Comparison of ENCODE assay signal across 8 cellular contexts in the genomic region with DNA sequence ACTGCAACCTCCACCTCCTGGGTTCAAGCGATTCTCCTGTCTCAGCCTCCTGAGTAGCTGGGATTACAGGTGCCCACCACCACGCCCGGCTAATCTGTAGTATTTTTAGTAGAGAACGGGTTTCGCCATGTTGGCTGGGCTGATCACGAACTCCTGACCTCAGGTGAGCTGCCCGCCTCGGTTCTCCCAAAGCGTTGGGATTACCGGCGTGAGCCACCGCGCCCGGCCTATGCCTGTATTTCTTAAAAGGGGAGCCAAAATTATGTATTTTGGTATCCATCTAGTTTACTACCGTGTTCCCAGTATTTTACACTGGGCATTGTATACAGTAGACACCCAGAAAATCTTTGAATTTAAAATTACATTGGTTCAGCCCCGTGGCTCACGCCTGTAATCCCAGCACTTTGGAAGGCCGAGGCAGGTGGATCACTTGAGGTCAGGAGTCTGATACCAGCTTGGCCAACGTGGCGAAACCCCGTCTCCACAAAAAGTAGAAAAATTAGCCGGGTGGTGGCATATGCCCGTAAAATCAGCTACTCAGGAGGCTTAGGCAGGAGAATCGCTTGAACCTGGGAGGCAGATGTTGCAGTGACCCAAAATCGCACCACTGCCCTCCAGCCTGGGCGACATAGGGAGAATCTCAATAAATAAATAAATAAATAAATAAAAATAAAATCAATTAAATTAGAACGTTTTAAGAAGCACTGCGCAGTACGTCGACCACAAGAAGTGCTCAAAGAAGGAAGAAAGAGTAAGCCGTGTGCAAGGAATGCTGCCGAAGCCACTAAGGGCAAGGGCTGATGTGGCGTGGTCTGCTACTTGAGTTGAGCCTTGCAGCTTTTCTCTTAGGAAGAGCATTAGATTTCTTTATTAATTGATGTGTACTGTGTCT. TPM values are rescaled to one million over a fixed set of nuclear protein-coding genes. Genes with fewer than 3 reads are reported as not detected.
A peak's percentile ranks its signal among the peaks of the same experiment; 100 is the strongest.
DNase-seq lines count a peak whose midpoint lies in the region; ATAC-seq, FAIRE-seq and TF ChIP-seq lines count a peak whose summit lies in the region.

No MANE protein-coding gene starts in this region.

- H3K18ac ChIP-seq in H1 (ENCODE audit: extremely low read depth, low read length), result peak overlapping the region; percentile 68; the same call in 1 of the 2 replicates
- no peak overlapping the region for H3K18ac ChIP-seq in trophoblast cell (ENCODE audit: low read length)

- POLR2A ChIA-PET in OCI-LY7 (lab: Charles Lee) (interaction anchor here (0.6 to 2.1 kb wide), 10 partner anchors 9 to 145 kb away, joined by 3 to 6 read pairs (median 3); no protein-coding TSS in a partner anchor), H1 (lab: Charles Lee; ENCODE audit: partially characterized antibody) (interaction anchor here (0.8 to 5.0 kb wide), 10 partner anchors 10 to 241 kb away, joined by 3 to 48 read pairs (median 5); partner anchors contain the start of genes MAP7D1 and MRPS15)

- H3K23ac ChIP-seq in H1 (ENCODE audit: insufficient read length), result no peak overlapping the region
- no peak overlapping the region for H3K23ac ChIP-seq in trophoblast cell (ENCODE audit: low read length)

- BruUV-seq in OCI-LY7 (replicated peaks; lab: Mats Ljungman, UMichigan), result no TSS peak

- H2BK12ac ChIP-seq in H1 (ENCODE audit: low read depth, low read length) (peak overlapping the region; percentile 63; the same call in 1 of the 2 replicates), trophoblast cell (ENCODE audit: low read length) (no peak overlapping the region)

- intact Hi-C loops in OCI-LY7 (cut with micrococcal nuclease; ENCODE audit: unreplicated experiment), result no loop called here

- no peak overlapping the region for H4K12ac ChIP-seq in trophoblast cell (ENCODE audit: low read depth, low read length)

- no peak overlapping the region for H2BK120ac ChIP-seq in H1 (replicated peaks; ENCODE audit: low read depth, low read length)
- H2BK120ac ChIP-seq in trophoblast cell (ENCODE audit: insufficient read depth, low read length, poor library complexity), result no peak overlapping the region

- TF ChIP-seq EP300 in H1 (IDR thresholded peaks at IDR 0.05; ENCODE audit: borderline replicate concordance in 1 of 2, low read depth in 2 of 2, low read length in 2 of 2), result no peak

- H3K4ac ChIP-seq in H1 (replicated peaks; ENCODE audit: insufficient read length, low read depth, low read length), result no peak overlapping the region
- no peak overlapping the region for H3K4ac ChIP-seq in trophoblast cell (ENCODE audit: low read depth, low read length)

- no peak for TF ChIP-seq RAD21 in H1 (IDR thresholded peaks at IDR 0.05 in 1 of 2, conservative IDR thresholded peaks at IDR 0.05 in 1 of 2; ENCODE audit: low read depth in 2 of 2, low read length in 2 of 2)

- peak overlapping the region; percentile 88 for H3K4me3 ChIP-seq in DOHH2 (ENCODE audit: low read length)
- peak overlapping the region; percentile 85 for H3K4me3 ChIP-seq in OCI-LY7 (ENCODE audit: low read depth, low read length, poor library complexity, severe bottlenecking)
- H3K4me3 ChIP-seq in H1 (ENCODE audit: extremely low read depth in 1 of 4, insufficient read depth in 2 of 4, low read depth in 3 of 4, low read length in 4 of 4), result peak overlapping the region in 3 of 4 experiments; percentile 51 to 93 (median 64); a peak in 4 of 8 replicates
- H3K4me3 ChIP-seq in trophoblast cell (ENCODE audit: low read depth, low read length), result no peak overlapping the region

- peak overlapping the region; percentile 93 for H3K4me2 ChIP-seq in DOHH2 (ENCODE audit: low read length)
- peak overlapping the region; percentile 95 for H3K4me2 ChIP-seq in OCI-LY7 (ENCODE audit: low read length)
- H3K4me2 ChIP-seq in H1 (ENCODE audit: insufficient read depth in 1 of 2, low read depth in 2 of 2, low read length in 2 of 2), result peak overlapping the region; percentile 85 to 94
- peak overlapping the region; percentile 78 for H3K4me2 ChIP-seq in trophoblast cell (ENCODE audit: low read length)

- peaks cover 34% of the 10 kb centered on the region for H3K79me2 ChIP-seq in DOHH2 (ENCODE audit: control insufficient read depth, low read length)
- H3K79me2 ChIP-seq in OCI-LY7 (ENCODE audit: insufficient read depth, low read depth, low read length), result peaks cover 33% of the 10 kb centered on the region
- peaks cover 29 to 34% of the 10 kb centered on the region in 2 experiments for H3K79me2 ChIP-seq in H1 (ENCODE audit: control insufficient read depth in 1 of 2, insufficient read depth in 2 of 2, low read length in 2 of 2)
- H3K79me2 ChIP-seq in trophoblast cell (ENCODE audit: control insufficient read depth, insufficient read depth, low read length, poor library complexity), result peaks cover 23% of the 10 kb centered on the region

- peak overlapping the region in 2 of 4 experiments; percentile 81 to 85; a peak in 2 of 7 replicates for H3K9ac ChIP-seq in H1 (replicated peaks in 1 of 4; ENCODE audit: extremely low read depth in 1 of 4, low read depth in 3 of 4, low read length in 3 of 4)
- no peak overlapping the region for H3K9ac ChIP-seq in trophoblast cell (ENCODE audit: low read length)

- H3K9me3 ChIP-seq in DOHH2 (ENCODE audit: control insufficient read depth, insufficient read depth, low read length), result no peaks in the 10 kb centered on the region
- H3K9me3 ChIP-seq in OCI-LY7 (ENCODE audit: low read length), result no peaks in the 10 kb centered on the region
- no peaks in the 10 kb centered on the region for H3K9me3 ChIP-seq in H1 (ENCODE audit: insufficient read depth in 2 of 2, low read depth in 1 of 2, low read length in 1 of 2)
- H3K9me3 ChIP-seq in trophoblast cell (ENCODE audit: insufficient read depth, low read depth, low read length), result no peaks in the 10 kb centered on the region

- H4K8ac ChIP-seq in H1 (ENCODE audit: extremely low read depth, insufficient read depth, low read length) (0 out of 2 replicates have a peak overlapping the region, but pooled peaks have one; percentile 39), trophoblast cell (ENCODE audit: low read depth, low read length) (no peak overlapping the region)

- FAIRE-seq in H1 (lab: Jason Lieb, UNC), result no peak
- no peak for FAIRE-seq in HTR-8/SVneo (lab: Jason Lieb, UNC)

- TF ChIP-seq POLR2A in H1 (IDR thresholded peaks at IDR 0.05; ENCODE audit: control extremely low read depth in 1 of 2, low read depth in 2 of 2, low read length in 2 of 2), result no peak

- H3K56ac ChIP-seq in H1 (replicated peaks; ENCODE audit: insufficient read length, low read depth, low read length), result no peak overlapping the region

- H3F3A ChIP-seq in DOHH2 (ENCODE audit: control insufficient read depth, insufficient read depth), result peaks cover 8% of the 10 kb centered on the region

- ATAC-seq in HG02763 (IDR thresholded peaks at IDR 0.05; ENCODE audit: unreplicated experiment), result no peak

- H3K14ac ChIP-seq in H1 (ENCODE audit: insufficient read length) (no peak overlapping the region), trophoblast cell (ENCODE audit: low read length) (no peak overlapping the region)

- H3K79me1 ChIP-seq in H1 (ENCODE audit: low read depth, low read length) (no peaks in the 10 kb centered on the region), trophoblast cell (ENCODE audit: low read length) (peaks cover 13% of the 10 kb centered on the region)

- DNase-seq in OCI-LY7 (ENCODE audit: low spot score) (no peak), H1 (ENCODE audit: low read depth in 1 of 2, low spot score in 2 of 2) (no peak), trophoblast cell (peak in 1 of 2 donors; percentile 39), HTR-8/SVneo (ENCODE audit: insufficient read length, low spot score) (no peak), NCI-H774 (lab: John Stamatoyannopoulos, UW) (no peak), NCI-H69 (lab: John Stamatoyannopoulos, UW) (no peak)

- no peak overlapping the region for H2AK5ac ChIP-seq in H1 (ENCODE audit: low read depth, low read length)
- H2AK5ac ChIP-seq in trophoblast cell (ENCODE audit: low read length), result no peak overlapping the region

- no peaks in the 10 kb centered on the region for H3K27me3 ChIP-seq in DOHH2 (ENCODE audit: control insufficient read depth, low read length)
- no peaks in the 10 kb centered on the region for H3K27me3 ChIP-seq in H1 (replicated peaks in 1 of 4; ENCODE audit: control insufficient read depth in 3 of 4, extremely low read depth in 1 of 4, insufficient read depth in 3 of 4, low read length in 3 of 4)
- no peaks in the 10 kb centered on the region for H3K27me3 ChIP-seq in trophoblast cell (ENCODE audit: insufficient read depth, low read length)

- H2AFZ ChIP-seq in OCI-LY7 (ENCODE audit: low read length) (peak overlapping the region; percentile 95), H1 (ENCODE audit: low read length) (peak overlapping the region; percentile 82; the same call in 1 of the 2 replicates), trophoblast cell (ENCODE audit: insufficient read depth, low read length, poor library complexity) (no peak overlapping the region)

- H3K23me2 ChIP-seq in H1 (ENCODE audit: low read depth, low read length), result peaks cover 2% of the 10 kb centered on the region

- no peak overlapping the region for H2BK20ac ChIP-seq in H1 (ENCODE audit: low read length)

- H4K5ac ChIP-seq in H1 (ENCODE audit: insufficient read length, low read depth, low read length), result peak overlapping the region; percentile 58

- peaks cover 19% of the 10 kb centered on the region for H4K20me1 ChIP-seq in DOHH2 (ENCODE audit: control insufficient read depth, insufficient read depth, low read depth, low read length)
- peaks cover 19% of the 10 kb centered on the region for H4K20me1 ChIP-seq in OCI-LY7 (ENCODE audit: insufficient read depth, low read length)
- H4K20me1 ChIP-seq in H1 (replicated peaks in 1 of 2; ENCODE audit: control insufficient read depth in 1 of 2, insufficient read depth in 2 of 2, low read length in 2 of 2), result peaks cover 12 to 17% of the 10 kb centered on the region in 2 experiments

- H2BK15ac ChIP-seq in H1 (ENCODE audit: low read length), result no peak overlapping the region

- H3K27ac ChIP-seq in DOHH2 (ENCODE audit: low read depth, low read length) (peak overlapping the region; percentile 88), OCI-LY7 (ENCODE audit: low read depth, low read length, poor library complexity, severe bottlenecking) (peak overlapping the region; percentile 88), H1 (ENCODE audit: low read depth, low read length) (peak overlapping the region; percentile 80; the same call in 1 of the 2 replicates), trophoblast cell (ENCODE audit: low read depth, low read length) (no peak overlapping the region)

- H2BK5ac ChIP-seq in H1 (ENCODE audit: low read depth, low read length), result peak overlapping the region; percentile 95
- no peak overlapping the region for H2BK5ac ChIP-seq in trophoblast cell (ENCODE audit: low read depth, low read length, poor library complexity)

- CTCF ChIA-PET in OCI-LY7 (lab: Charles Lee; ENCODE audit: unreplicated experiment), result interaction anchor here (0.5 kb wide), 1 partner anchor 19 kb away, joined by 3 read pairs; no protein-coding TSS in a partner anchor
- CTCF ChIA-PET in H1 (lab: Charles Lee; ENCODE audit: partially characterized antibody), result interaction anchor here (1.2 to 5.0 kb wide), 6 partner anchors 13 to 87 kb away, joined by 3 to 38 read pairs (median 8); partner anchors contain the start of gene TRAPPC3

- 90% methylated on average over 33 of the region's 33 CpGs; no CpG with 5 or more reads in 1 of the 2 experiments for WGBS in H1 (ENCODE audit: extremely low coverage in 1 of 2, insufficient coverage in 1 of 2, insufficient read length in 1 of 2, insufficient replicate concordance in 2 of 2, low coverage in 1 of 2, low lambda C conversion rate in 2 of 2, missing lambda C conversion rate in 1 of 2), 2 experiments
- WGBS in trophoblast cell (ENCODE audit: extremely low coverage, insufficient coverage, insufficient read length), result no CpG with 5 or more reads among the region's 33 CpGs

- H3K36me3 ChIP-seq in DOHH2 (ENCODE audit: control insufficient read depth, low read length) (peaks cover 32% of the 10 kb centered on the region), OCI-LY7 (ENCODE audit: insufficient read depth, low read length) (peaks cover 27% of the 10 kb centered on the region), H1 (ENCODE audit: control insufficient read depth in 2 of 4, insufficient read depth in 4 of 4, low read length in 3 of 4) (peaks cover 0 to 9% (median 4%) of the 10 kb centered on the region in 4 experiments; a peak in 4 of 8 replicates), trophoblast cell (ENCODE audit: control insufficient read depth in 1 of 2, insufficient read depth in 2 of 2, low read length in 2 of 2) (peaks cover 1 to 4% of the 10 kb centered on the region in 2 experiments)

- H4K91ac ChIP-seq in H1 (replicated peaks; ENCODE audit: insufficient read length, low read length) (peak overlapping the region; percentile 7), trophoblast cell (ENCODE audit: low read depth, low read length) (no peak overlapping the region)

- TF ChIP-seq CTCF in DOHH2 (IDR thresholded peaks at IDR 0.05; ENCODE audit: low read depth, low read length, poor library complexity, severe bottlenecking) (no peak), OCI-LY7 (conservative IDR thresholded peaks at IDR 0.05; ENCODE audit: low read length) (no peak), H1 (IDR thresholded peaks at IDR 0.05; ENCODE audit: control extremely low read depth in 1 of 3, insufficient read depth in 1 of 3, low read depth in 1 of 3, low read length in 3 of 3) (no peak)

- H3K9me2 ChIP-seq in DOHH2 (replicated peaks; ENCODE audit: control insufficient read depth, low read length) (no peaks in the 10 kb centered on the region), OCI-LY7 (ENCODE audit: insufficient read depth, low read length) (no peaks in the 10 kb centered on the region)

- H3K4me1 ChIP-seq in DOHH2 (ENCODE audit: control insufficient read depth, low read length), result peaks cover 26% of the 10 kb centered on the region
- peaks cover 24% of the 10 kb centered on the region for H3K4me1 ChIP-seq in OCI-LY7 (ENCODE audit: insufficient read depth, low read length, poor library complexity, severe bottlenecking)
- peaks cover 0 to 3% (median 0%) of the 10 kb centered on the region in 4 experiments; a peak in 1 of 7 replicates for H3K4me1 ChIP-seq in H1 (replicated peaks in 1 of 4; ENCODE audit: control insufficient read depth in 3 of 4, insufficient read depth in 4 of 4, low read length in 3 of 4)
- H3K4me1 ChIP-seq in trophoblast cell (ENCODE audit: control insufficient read depth in 1 of 2, insufficient read depth in 2 of 2, low read length in 2 of 2), result peaks cover 2 to 9% of the 10 kb centered on the region in 2 experiments

RNA-seq across cellular contexts. Expression of gene THRAP3, which starts 1.5 kb away (rescaled TPM):
- 76.1 and 98.7 TPM in 2 replicates for total RNA-seq in OCI-LY7 (2014; rRNA removed; shearing (Covaris generic))
- total RNA-seq in OCI-LY7 (2022), result 131 and 132 TPM in 2 replicates
- 183 TPM in 2 replicates for total RNA-seq in H1 (2021; fragmentation: NEBNext Ultra II Directional; extraction: Animal tissue kit (Norgen Biotek cat#: 25700))
- polyA plus RNA-seq in H1 (2011; rRNA removed), result 36.0 and 40.2 TPM in 2 replicates
- polyA plus RNA-seq in H1 (2011; cell fraction: cytosol; rRNA removed), result 57.4 TPM
- 56.5 TPM for polyA plus RNA-seq in H1 (2011; cell fraction: nucleus; rRNA removed)
- polyA plus RNA-seq in H1 (2012, experiment 1 of 2), result 91.4 to 137 TPM (median 101 TPM) in 4 replicates
- polyA plus RNA-seq in H1 (2012, experiment 2 of 2), result 18.0 TPM
- 107 TPM for polyA plus RNA-seq in H1 (2013, experiment 1 of 2)
- 101 TPM for polyA plus RNA-seq in H1 (2013, experiment 2 of 2)
- polyA minus RNA-seq in H1 (2011; rRNA and poly(A)+ RNA removed), result 133 and 218 TPM in 2 replicates
- polyA minus RNA-seq in H1 (2011; cell fraction: cytosol; rRNA and poly(A)+ RNA removed), result 76.3 TPM
- polyA minus RNA-seq in H1 (2011; cell fraction: nucleus; rRNA and poly(A)+ RNA removed), result 86.2 TPM
- 95.1 and 102 TPM in 2 replicates for polyA plus RNA-seq in trophoblast cell (2013)
